8 cellular contexts compared by ENCODE assay signal in the genomic region with DNA sequence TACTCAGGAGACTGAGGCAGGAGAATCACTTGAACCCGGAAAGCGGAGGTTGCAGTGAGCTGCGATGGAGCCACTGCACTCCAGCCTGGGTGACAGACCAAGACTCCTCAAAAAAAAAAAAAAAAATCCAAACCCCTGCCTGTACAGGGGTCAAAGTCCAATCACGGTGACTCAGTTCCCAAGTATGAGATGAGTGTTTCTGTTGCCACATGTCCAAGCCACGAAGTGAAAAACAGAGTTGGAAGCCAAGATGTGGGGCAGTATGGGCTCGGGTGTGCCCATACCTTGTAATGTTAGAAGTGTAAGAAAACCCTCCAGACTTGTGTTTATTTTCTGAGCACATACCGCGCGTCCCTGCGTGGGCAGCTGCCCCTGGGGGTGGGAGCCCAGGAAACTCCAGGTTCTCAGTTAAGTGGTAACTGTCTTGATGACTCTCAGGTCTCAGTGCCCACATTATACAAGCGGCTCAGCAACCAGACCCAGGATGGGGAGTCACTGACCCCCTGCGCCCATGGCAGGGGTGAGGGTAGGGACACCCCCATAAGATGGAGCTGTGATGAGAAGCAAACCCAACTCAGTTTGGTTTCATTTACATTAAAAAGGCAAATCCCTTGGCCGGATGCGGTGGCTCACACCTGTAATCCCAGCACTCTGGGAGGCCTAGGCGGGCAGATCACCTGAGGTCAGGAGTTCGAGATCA. TPM values are rescaled to one million over a fixed set of nuclear protein-coding genes. Genes with fewer than 3 reads are reported as not detected.
DNase-seq lines count a peak whose midpoint lies in the region; ATAC-seq, FAIRE-seq and TF ChIP-seq lines count a peak whose summit lies in the region.

No MANE protein-coding gene starts in this region.

- 30 to 42% methylated on average over 16 of the region's 16 CpGs for WGBS in esophagus, 2 donors
- WGBS in pancreas, 2 donors, result 64 to 72% methylated on average over 16 of the region's 16 CpGs

- no peak for FAIRE-seq in pancreas (lab: Jason Lieb, UNC)

- intact Hi-C loops in pancreas (cut with DNase I), result no loop called here

- peak overlapping the region; percentile 61 for H3K4me3 Mint-ChIP-seq in activated CD4-positive, alpha-beta memory T cell treated with anti-CD3 and anti-CD28 coated beads, Interleukin-2, amount 10 ng/mL, durations not matched to agents 7 days and 5 days

- POLR2A ChIA-PET in activated CD4-positive, alpha-beta memory T cell treated with anti-CD3 and anti-CD28 coated beads, Interleukin-2, amount 10 ng/mL, durations not matched to agents 7 days and 5 days (lab: Charles Lee), result interaction anchor here (0.6 to 8.9 kb wide), 10 partner anchors 13 to 167 kb away, joined by 3 to 104 read pairs (median 4); a partner anchor contains a TSS

- H3K4me1 ChIP-seq in esophagus (ENCODE audit: control insufficient read depth in 2 of 2, insufficient read depth in 2 of 2, low read length in 1 of 2) (peaks cover 8 to 29% of the 10 kb centered on the region in 2 donors), pancreas (peaks cover 7 to 20% (median 13%) of the 10 kb centered on the region in 3 donors)

- no peak for TF ChIP-seq CTCF in pancreas (IDR thresholded peaks at IDR 0.05)

- peaks cover 25% of the 10 kb centered on the region for H3K36me3 Mint-ChIP-seq in activated CD4-positive, alpha-beta memory T cell treated with anti-CD3 and anti-CD28 coated beads, Interleukin-2, amount 10 ng/mL, durations not matched to agents 7 days and 5 days (ENCODE audit: low read depth)

- H3K27ac Mint-ChIP-seq in activated CD4-positive, alpha-beta memory T cell treated with anti-CD3 and anti-CD28 coated beads, Interleukin-2, amount 10 ng/mL, durations not matched to agents 7 days and 5 days, result peak overlapping the region; percentile 89

- H3K9me3 ChIP-seq in esophagus (ENCODE audit: control insufficient read depth in 2 of 2, insufficient read depth in 1 of 2, low read depth in 1 of 2, low read length in 1 of 2), result no peaks in the 10 kb centered on the region
- no peaks in the 10 kb centered on the region for H3K9me3 ChIP-seq in pancreas

- DNase-seq in AG20443 (ENCODE audit: low spot score), result peak; percentile 72
- peak; percentile 66 for DNase-seq in activated CD4-positive, alpha-beta memory T cell treated with anti-CD3 and anti-CD28 coated beads, Interleukin-2, amount 10 ng/mL, durations not matched to agents 7 days and 5 days
- peak in 5 of 6 donors; percentile 38 to 76 (median 50) for DNase-seq in pancreas

- peak; percentile 16 for ATAC-seq in HG03432 (IDR thresholded peaks at IDR 0.05; ENCODE audit: unreplicated experiment)
- peak in 3 of 4 donors; percentile 6 to 21 (median 10) for ATAC-seq in pancreas
- no peak for ATAC-seq in HG02973 (IDR thresholded peaks at IDR 0.05; ENCODE audit: unreplicated experiment)
- ATAC-seq in GM21367 (IDR thresholded peaks at IDR 0.05; ENCODE audit: unreplicated experiment), result no peak
- ATAC-seq in HG02938 (IDR thresholded peaks at IDR 0.05; ENCODE audit: unreplicated experiment), result no peak

- H3K27ac ChIP-seq in esophagus (ENCODE audit: low read depth in 2 of 2, low read length in 1 of 2), result peak overlapping the region; percentile 93 to 99
- peak overlapping the region; percentile 13 to 80 (median 68) for H3K27ac ChIP-seq in pancreas

- H3K27me3 ChIP-seq in esophagus (ENCODE audit: control insufficient read depth in 1 of 2, insufficient read depth in 2 of 2, low read length in 2 of 2), result no peaks in the 10 kb centered on the region
- H3K27me3 ChIP-seq in pancreas, result no peaks in the 10 kb centered on the region

- H3K36me3 ChIP-seq in esophagus (ENCODE audit: control insufficient read depth in 2 of 2, insufficient read depth in 2 of 2, low read length in 1 of 2), result peaks cover 5 to 15% of the 10 kb centered on the region in 2 donors
- peaks cover 0 to 5% (median 0%) of the 10 kb centered on the region in 3 donors for H3K36me3 ChIP-seq in pancreas

- H3K4me1 Mint-ChIP-seq in activated CD4-positive, alpha-beta memory T cell treated with anti-CD3 and anti-CD28 coated beads, Interleukin-2, amount 10 ng/mL, durations not matched to agents 7 days and 5 days, result peaks cover 58% of the 10 kb centered on the region

- CTCF ChIA-PET in activated CD4-positive, alpha-beta memory T cell treated with anti-CD3 and anti-CD28 coated beads, Interleukin-2, amount 10 ng/mL, durations not matched to agents 7 days and 5 days (lab: Charles Lee), result interaction anchor here (0.7 to 1.0 kb wide), 4 partner anchors 37 to 142 kb away, joined by 3 to 4 read pairs (median 4); no protein-coding TSS in a partner anchor

- H3K4me3 ChIP-seq in esophagus (ENCODE audit: low read depth in 1 of 2, low read length in 2 of 2) (no peak overlapping the region), pancreas (no peak overlapping the region)

- H3K27me3 Mint-ChIP-seq in activated CD4-positive, alpha-beta memory T cell treated with anti-CD3 and anti-CD28 coated beads, Interleukin-2, amount 10 ng/mL, durations not matched to agents 7 days and 5 days, result no peaks in the 10 kb centered on the region

- H3K9me3 Mint-ChIP-seq in activated CD4-positive, alpha-beta memory T cell treated with anti-CD3 and anti-CD28 coated beads, Interleukin-2, amount 10 ng/mL, durations not matched to agents 7 days and 5 days, result peaks cover 12% of the 10 kb centered on the region

RNA-seq across cellular contexts. Expression of a gene that starts 1.2 kb away (rescaled TPM):
- 100 to 1,000 TPM; 141 to 148 TPM for total RNA-seq in activated CD4-positive, alpha-beta memory T cell treated with anti-CD3 and anti-CD28 coated beads, Interleukin-2, amount 10 ng/mL, durations not matched to agents 7 days and 5 days
- polyA plus RNA-seq in esophagus, result 100 to 1,000 TPM; 271 to 294 TPM
- 100 to 1,000 TPM in 1 of 6 donors, 10 to 100 TPM in 5; 48.8 to 112 (median 63.8) TPM for total RNA-seq in pancreas
- 100 to 1,000 TPM; 255 to 290 TPM for polyA plus RNA-seq in pancreas

RNA-seq across cellular contexts. Expression of a gene that starts 7.4 kb away (rescaled TPM):
- total RNA-seq in activated CD4-positive, alpha-beta memory T cell treated with anti-CD3 and anti-CD28 coated beads, Interleukin-2, amount 10 ng/mL, durations not matched to agents 7 days and 5 days, result 100 to 1,000 TPM; 116 to 120 TPM
- polyA plus RNA-seq in esophagus (100 to 1,000 TPM in 1 of 2 donors, 10 to 100 TPM in 1; 77.9 to 162 TPM), pancreas (10 to 100 TPM; 62.5 to 69.4 TPM)
- 10 to 100 TPM; 40.0 to 66.5 (median 58.6) TPM for total RNA-seq in pancreas

RNA-seq across cellular contexts. Expression of a gene that starts 35.6 kb away (rescaled TPM):
- 100 to 1,000 TPM; 419 to 437 TPM for total RNA-seq in activated CD4-positive, alpha-beta memory T cell treated with anti-CD3 and anti-CD28 coated beads, Interleukin-2, amount 10 ng/mL, durations not matched to agents 7 days and 5 days
- 10 to 100 TPM in 1 of 2 donors, 1 to 10 TPM in 1; 8.9 to 17.7 TPM for polyA plus RNA-seq in esophagus
- total RNA-seq in pancreas, result 10 to 100 TPM in 3 of 6 donors, 1 to 10 TPM in 3; 5.1 to 15.8 (median 8.4) TPM
- 10 to 100 TPM; 11.6 to 21.6 TPM for polyA plus RNA-seq in pancreas

Comparison
In these comparisons a context has a peak if more than half of its experiments do, and no peak if none do; other contexts are left out.
1. ATAC-seq: peak in HG03432 (single experiment) and pancreas (3 of 4); none in HG02973 (single experiment), GM21367 (single experiment) and HG02938 (single experiment).
2. RNA of a gene that starts 35.6 kb away (total RNA-seq): 419 to 437 TPM in activated CD4-positive, alpha-beta memory T cell treated with anti-CD3 and anti-CD28 coated beads, Interleukin-2, amount 10 ng/mL, durations not matched to agents 7 days and 5 days; 5.1 to 15.8 TPM in pancreas; every median in the first group is over 10 times any median in the second.
3. Peak in every context shown above with its lines, with median percentiles within 50 percentile points of each other: DNase-seq.